Comparison of ENCODE assay signal across 3 cellular contexts in the genomic region with DNA sequence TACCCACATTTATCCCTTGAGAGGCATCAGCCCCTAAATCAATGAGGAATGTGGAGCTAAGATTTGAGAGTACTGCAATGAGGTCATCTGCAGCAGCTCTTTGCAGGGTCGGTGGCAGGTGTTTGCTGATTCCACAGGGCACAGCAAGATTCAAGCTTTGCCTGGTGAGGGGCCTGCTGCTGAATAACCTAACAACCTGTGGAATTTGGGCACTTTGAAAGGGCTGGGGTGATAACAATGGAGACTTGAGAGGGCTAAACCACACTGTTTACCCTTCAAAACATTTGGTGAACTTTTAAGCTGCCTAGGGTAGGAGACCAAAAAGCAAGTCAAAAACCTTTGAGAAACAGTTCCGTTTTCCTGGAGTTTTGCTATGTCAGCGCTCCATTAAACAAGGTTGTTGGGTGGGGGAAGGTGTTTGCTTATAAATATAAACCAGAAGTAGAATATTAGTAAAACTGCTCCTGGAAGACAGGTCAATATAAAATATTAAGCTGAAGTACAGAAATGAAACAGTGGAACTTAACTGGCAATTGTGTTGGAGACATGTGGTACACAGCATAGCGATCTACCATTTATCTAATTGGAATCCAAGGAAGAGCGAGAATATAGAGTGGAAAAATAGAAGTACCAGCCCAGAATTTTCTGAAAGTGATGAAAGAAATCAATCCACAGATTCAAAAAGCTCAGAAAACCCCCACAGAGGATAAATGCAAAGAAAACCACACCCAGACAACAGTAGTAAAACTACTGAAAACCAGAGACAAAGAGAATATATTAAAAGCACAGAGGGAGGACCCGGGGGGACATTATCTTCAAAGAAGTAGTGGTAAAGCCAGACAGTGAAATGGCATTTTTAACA.
A peak's percentile ranks its signal among the peaks of the same experiment; 100 is the strongest.
TF ChIP-seq lines count a peak whose summit lies in the region.

No MANE protein-coding gene starts in this region.

TF ChIP-seq in A549, 52 proteins besides CTCF, POLR2A, EP300 and RAD21:
- TF ChIP-seq MAFK (IDR thresholded peaks at IDR 0.05; ENCODE audit: partially characterized antibody) (peak; percentile 51), HES2 (IDR thresholded peaks at IDR 0.05) (no peak)

TF ChIP-seq in H1, 55 proteins besides CTCF, POLR2A, EP300 and RAD21:
- TF ChIP-seq TCF12 (IDR thresholded peaks at IDR 0.05; ENCODE audit: low read depth, low read length), result peak; percentile 73; the same call in 1 of the 2 replicates
- no peak for TF ChIP-seq RXRA (IDR thresholded peaks at IDR 0.05; ENCODE audit: insufficient read depth, low read depth, low read length)
- TF ChIP-seq CREB1 (IDR thresholded peaks at IDR 0.05), result no peak
- no peak for TF ChIP-seq RBBP5 (IDR thresholded peaks at IDR 0.05; ENCODE audit: borderline replicate concordance, low read depth, low read length)
- no peak for TF ChIP-seq POLR2AphosphoS5 (IDR thresholded peaks at IDR 0.05; ENCODE audit: low read depth, low read length)
- peak; percentile 39 for TF ChIP-seq NANOG (IDR thresholded peaks at IDR 0.05; ENCODE audit: insufficient read depth, low read depth, low read length, poor library complexity, severe bottlenecking)
- peak in 1 of 2 experiments; percentile 71; a peak in 1 of 4 replicates for TF ChIP-seq HDAC2 (IDR thresholded peaks at IDR 0.05; ENCODE audit: borderline replicate concordance in 1 of 2, low read depth in 2 of 2, low read length in 2 of 2)

TF ChIP-seq in SK-N-SH treated with all-trans-retinoic acid at 6 μM for 48 hours, 23 proteins besides CTCF, POLR2A, EP300 and RAD21:
- TF ChIP-seq ZFP30 (CRISPR knock-in tag; IDR thresholded peaks at IDR 0.05) (no peak), TCF4 (CRISPR knock-in tag; IDR thresholded peaks at IDR 0.05; ENCODE audit: borderline replicate concordance) (no peak), ZC3H10 (CRISPR knock-in tag; IDR thresholded peaks at IDR 0.05) (no peak), ARNTL (CRISPR knock-in tag; IDR thresholded peaks at IDR 0.05; ENCODE audit: borderline replicate concordance, low read depth) (no peak), ZNF565 (CRISPR knock-in tag; conservative IDR thresholded peaks at IDR 0.05; ENCODE audit: low read depth) (no peak), CSDC2 (CRISPR knock-in tag; IDR thresholded peaks at IDR 0.05) (no peak), OSR1 (CRISPR knock-in tag; IDR thresholded peaks at IDR 0.05) (no peak), PATZ1 (CRISPR knock-in tag; IDR thresholded peaks at IDR 0.05; ENCODE audit: borderline replicate concordance) (no peak), TOX (CRISPR knock-in tag; IDR thresholded peaks at IDR 0.05; ENCODE audit: borderline replicate concordance) (no peak), ZFP3 (CRISPR knock-in tag; IDR thresholded peaks at IDR 0.05) (no peak), RARB (CRISPR knock-in tag; IDR thresholded peaks at IDR 0.05) (no peak)
